Comparison of ENCODE assay signal across 15 cellular contexts in genomic region chr18:58337688-58338087, GRCh38.
DNase-seq lines count a peak whose midpoint lies in the region; ATAC-seq, FAIRE-seq and TF ChIP-seq lines count a peak whose summit lies in the region.
"Had no signal": no experiment of that assay in that cellular context is flagged by ENCODE, and none has a peak within 500 bp of the region (broad histone marks: within the 10 kb centered on the region; RNA-seq: fewer than 3 reads in every experiment).

No MANE protein-coding gene starts in this region.

- peaks cover 8 to 18% of the 10 kb centered on the region in 2 experiments for H3K36me3 ChIP-seq in HEK293 (ENCODE audit: control insufficient read depth in 2 of 2, insufficient read depth in 1 of 2, low read length in 2 of 2)
- peaks cover 0 to 44% (median 0%) of the 10 kb centered on the region in 9 donors for H3K36me3 ChIP-seq in heart right ventricle
- H3K36me3 ChIP-seq in prostate gland: no peaks in the 10 kb centered on the region

- H3K27ac ChIP-seq in HEK293 (ENCODE audit: extremely low read depth, low read depth, low read length) (peak overlapping the region; percentile 34), angular gyrus (ENCODE audit: low read depth, low read length) (peak overlapping the region; percentile 2), heart right ventricle (peak overlapping the region in 8 of 10 donors; percentile 10 to 61 (median 54)), prostate gland (peak overlapping the region; percentile 18 to 38)

- 32 to 43% methylated on average over 5 of the region's 5 CpGs for WGBS in heart right ventricle, 2 donors
- WGBS in prostate gland: 8% methylated on average over 5 of the region's 5 CpGs

- H3K9me3 ChIP-seq in HEK293 (ENCODE audit: control insufficient read depth, insufficient read depth, low read depth, low read length) (no peaks in the 10 kb centered on the region), heart right ventricle (no peaks in the 10 kb centered on the region), prostate gland (no peaks in the 10 kb centered on the region)

- TF ChIP-seq POLR2A in prostate gland (IDR thresholded peaks at IDR 0.05) (no peak), H54 (IDR thresholded peaks at IDR 0.05; ENCODE audit: low read depth, low read length) (no peak)

- ATAC-seq in heart right ventricle (peak in 7 of 8 donors; percentile 25 to 83 (median 70)), HG02571 (IDR thresholded peaks at IDR 0.05; ENCODE audit: unreplicated experiment) (no peak)
- ATAC-seq: effector memory CD8-positive, alpha-beta T cell; stimulated activated naive CD8-positive, alpha-beta T cell treated with anti-CD3 and anti-CD28 coated beads, Interleukin-15, Interleukin-2, amounts not matched to agents 100 U/mL and 50 U/mL, for 24 hours had no signal

- H3K27me3 ChIP-seq in heart right ventricle (no peaks in the 10 kb centered on the region), prostate gland (replicated peaks; ENCODE audit: insufficient read depth) (no peaks in the 10 kb centered on the region)

- POLR2A ChIA-PET in HEK293 (lab: Yijun Ruan, JAX): no interaction called here

- CTCF ChIA-PET in HEK293 (lab: Yijun Ruan, JAX): interaction anchor here (1.3 to 1.8 kb wide), 2 partner anchors 157 to 202 kb away, joined by 3 to 5 read pairs; no protein-coding TSS in a partner anchor

- no peak for FAIRE-seq in H54 (lab: Jason Lieb, UNC)

- H3K4me1 ChIP-seq in HEK293 (ENCODE audit: control insufficient read depth, insufficient read depth, low read length): peaks cover 19% of the 10 kb centered on the region
- peaks cover 0 to 30% (median 9%) of the 10 kb centered on the region in 9 donors for H3K4me1 ChIP-seq in heart right ventricle
- no peaks in the 10 kb centered on the region for H3K4me1 ChIP-seq in prostate gland (replicated peaks)

- TF ChIP-seq CTCF in HEK293 (tag by site-specific recombination; IDR thresholded peaks at IDR 0.05): no peak
- TF ChIP-seq CTCF in heart right ventricle (IDR thresholded peaks at IDR 0.05): no peak
- TF ChIP-seq CTCF in prostate gland (IDR thresholded peaks at IDR 0.05): no peak

- no peak overlapping the region for H3K4me3 ChIP-seq in HEK293 (ENCODE audit: low read depth, low read length)
- H3K4me3 ChIP-seq in heart right ventricle: no peak overlapping the region
- no peak overlapping the region for H3K4me3 ChIP-seq in prostate gland

- intact Hi-C loops in heart right ventricle (cut with DNase I): loop anchor here in 1 of 10 donors (10.0 kb wide), 1 partner anchor 157 kb away; no protein-coding TSS in a partner anchor
- intact Hi-C loops in prostate gland (cut with DNase I): loop anchor here (10.0 kb wide), 1 partner anchor 427 kb away; no protein-coding TSS in a partner anchor
- intact Hi-C loops in posterior vena cava (cut with DNase I): no loop called here

- DNase-seq in heart right ventricle (no peak), prostate gland (ENCODE audit: low spot score) (peak; percentile 51), posterior vena cava (ENCODE audit: low spot score) (no peak), H54 (ENCODE audit: insufficient read length, low spot score) (no peak)
- no peak for DNase-seq in activated T-cell treated with anti-CD3 and anti-CD28 coated beads, Interleukin-2, amount 50 U/mL, for 1 hour
- DNase-seq: activated CD4-positive, CD25-positive, alpha-beta regulatory T cell; amygdala; effector memory CD8-positive, alpha-beta T cell; HCEC 1CT; hippocampal formation; NCI-H1105 treated with DMSO at 0.1 percent for 48 hours; stimulated activated naive CD8-positive, alpha-beta T cell treated with anti-CD3 and anti-CD28 coated beads, Interleukin-15, Interleukin-2, amounts not matched to agents 100 U/mL and 50 U/mL, for 24 hours had no signal

TF ChIP-seq in HEK293, 187 proteins besides CTCF, POLR2A, EP300 and RAD21:
- TF ChIP-seq ZSCAN30 (tag by site-specific recombination; IDR thresholded peaks at IDR 0.05) (peak; percentile 44; the same call in 1 of the 2 replicates), GLIS1 (tag by site-specific recombination; IDR thresholded peaks at IDR 0.05) (0 out of 2 replicates have a peak, but pooled peaks have one; percentile 36), ZNF2 (tag by site-specific recombination; IDR thresholded peaks at IDR 0.05) (no peak), SP7 (tag by site-specific recombination; IDR thresholded peaks at IDR 0.05) (peak; percentile 50), ZNF148 (tag by site-specific recombination; IDR thresholded peaks at IDR 0.05; ENCODE audit: borderline replicate concordance) (no peak), FEZF1 (tag by site-specific recombination; IDR thresholded peaks at IDR 0.05) (peak; percentile 86), ZNF843 (tag by site-specific recombination; IDR thresholded peaks at IDR 0.05) (peak; percentile 29; the same call in 1 of the 2 replicates), ZNF580 (tag by site-specific recombination; IDR thresholded peaks at IDR 0.05) (0 out of 2 replicates have a peak, but pooled peaks have one; percentile 20), ZNF561 (tag by site-specific recombination; IDR thresholded peaks at IDR 0.05; ENCODE audit: borderline replicate concordance) (peak; percentile 51; the same call in 1 of the 2 replicates), PRDM4 (tag by site-specific recombination; IDR thresholded peaks at IDR 0.05) (peak; percentile 33; the same call in 1 of the 2 replicates), IKZF3 (tag by site-specific recombination; IDR thresholded peaks at IDR 0.05) (0 out of 2 replicates have a peak, but pooled peaks have one; percentile 15), ZXDB (tag by site-specific recombination; IDR thresholded peaks at IDR 0.05) (0 out of 2 replicates have a peak, but pooled peaks have one; percentile 41), KLF7 (tag by site-specific recombination; IDR thresholded peaks at IDR 0.05; ENCODE audit: borderline replicate concordance) (no peak; the same call in 1 of the 2 replicates), PRDM6 (tag by site-specific recombination; IDR thresholded peaks at IDR 0.05) (0 out of 2 replicates have a peak, but pooled peaks have one; percentile 37)
TF ChIP-seq in HEK293: peak in this region for 11.

Comparison
In these comparisons a context has a peak if more than half of its experiments do, and no peak if none do; other contexts are left out.
1. H3K27ac ChIP-seq: peak in every context shown above with its lines; median percentile 54 in heart right ventricle; 34 in HEK293; 28 in prostate gland; 2 in angular gyrus.